2 cellular contexts compared by ENCODE assay signal in genomic region chr22:26952004-26952403, GRCh38.
TF ChIP-seq lines count a peak whose summit lies in the region.

No MANE protein-coding gene starts in this region.

TF ChIP-seq in SK-N-SH, 30 proteins besides CTCF, POLR2A, EP300 and RAD21 (continued from another document):
- TF ChIP-seq, protein P1, sequence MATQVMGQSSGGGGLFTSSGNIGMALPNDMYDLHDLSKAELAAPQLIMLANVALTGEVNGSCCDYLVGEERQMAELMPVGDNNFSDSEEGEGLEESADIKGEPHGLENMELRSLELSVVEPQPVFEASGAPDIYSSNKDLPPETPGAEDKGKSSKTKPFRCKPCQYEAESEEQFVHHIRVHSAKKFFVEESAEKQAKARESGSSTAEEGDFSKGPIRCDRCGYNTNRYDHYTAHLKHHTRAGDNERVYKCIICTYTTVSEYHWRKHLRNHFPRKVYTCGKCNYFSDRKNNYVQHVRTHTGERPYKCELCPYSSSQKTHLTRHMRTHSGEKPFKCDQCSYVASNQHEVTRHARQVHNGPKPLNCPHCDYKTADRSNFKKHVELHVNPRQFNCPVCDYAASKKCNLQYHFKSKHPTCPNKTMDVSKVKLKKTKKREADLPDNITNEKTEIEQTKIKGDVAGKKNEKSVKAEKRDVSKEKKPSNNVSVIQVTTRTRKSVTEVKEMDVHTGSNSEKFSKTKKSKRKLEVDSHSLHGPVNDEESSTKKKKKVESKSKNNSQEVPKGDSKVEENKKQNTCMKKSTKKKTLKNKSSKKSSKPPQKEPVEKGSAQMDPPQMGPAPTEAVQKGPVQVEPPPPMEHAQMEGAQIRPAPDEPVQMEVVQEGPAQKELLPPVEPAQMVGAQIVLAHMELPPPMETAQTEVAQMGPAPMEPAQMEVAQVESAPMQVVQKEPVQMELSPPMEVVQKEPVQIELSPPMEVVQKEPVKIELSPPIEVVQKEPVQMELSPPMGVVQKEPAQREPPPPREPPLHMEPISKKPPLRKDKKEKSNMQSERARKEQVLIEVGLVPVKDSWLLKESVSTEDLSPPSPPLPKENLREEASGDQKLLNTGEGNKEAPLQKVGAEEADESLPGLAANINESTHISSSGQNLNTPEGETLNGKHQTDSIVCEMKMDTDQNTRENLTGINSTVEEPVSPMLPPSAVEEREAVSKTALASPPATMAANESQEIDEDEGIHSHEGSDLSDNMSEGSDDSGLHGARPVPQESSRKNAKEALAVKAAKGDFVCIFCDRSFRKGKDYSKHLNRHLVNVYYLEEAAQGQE (IDR thresholded peaks at IDR 0.05; ENCODE audit: low read depth, low read length): no peak
- TF ChIP-seq CHD2 (IDR thresholded peaks at IDR 0.05; ENCODE audit: low read length, partially characterized antibody): no peak
- TF ChIP-seq ZBTB33 (IDR thresholded peaks at IDR 0.05; ENCODE audit: borderline replicate concordance, low read depth): no peak
- TF ChIP-seq SMC3 (IDR thresholded peaks at IDR 0.05; ENCODE audit: low read depth, low read length): no peak
- TF ChIP-seq FOXJ3 (CRISPR knock-in tag; IDR thresholded peaks at IDR 0.05): no peak
- no peak for TF ChIP-seq ELF1 (IDR thresholded peaks at IDR 0.05)
- TF ChIP-seq, protein P2, sequence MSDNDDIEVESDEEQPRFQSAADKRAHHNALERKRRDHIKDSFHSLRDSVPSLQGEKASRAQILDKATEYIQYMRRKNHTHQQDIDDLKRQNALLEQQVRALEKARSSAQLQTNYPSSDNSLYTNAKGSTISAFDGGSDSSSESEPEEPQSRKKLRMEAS (IDR thresholded peaks at IDR 0.05; ENCODE audit: low read depth): no peak
- TF ChIP-seq MEF2A (IDR thresholded peaks at IDR 0.05; ENCODE audit: borderline replicate concordance, low read depth): no peak
- TF ChIP-seq, protein P3, sequence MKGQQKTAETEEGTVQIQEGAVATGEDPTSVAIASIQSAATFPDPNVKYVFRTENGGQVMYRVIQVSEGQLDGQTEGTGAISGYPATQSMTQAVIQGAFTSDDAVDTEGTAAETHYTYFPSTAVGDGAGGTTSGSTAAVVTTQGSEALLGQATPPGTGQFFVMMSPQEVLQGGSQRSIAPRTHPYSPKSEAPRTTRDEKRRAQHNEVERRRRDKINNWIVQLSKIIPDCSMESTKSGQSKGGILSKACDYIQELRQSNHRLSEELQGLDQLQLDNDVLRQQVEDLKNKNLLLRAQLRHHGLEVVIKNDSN (IDR thresholded peaks at IDR 0.05; ENCODE audit: borderline replicate concordance, low read depth): no peak

TF ChIP-seq in SK-N-SH treated with all-trans-retinoic acid at 6 μM for 48 hours, 23 proteins besides CTCF, POLR2A, EP300 and RAD21 (continued from another document):
- no peak for TF ChIP-seq SNAI2 (CRISPR knock-in tag; IDR thresholded peaks at IDR 0.05)
